ENCODE assay signal across 8 cellular contexts in the genomic region with DNA sequence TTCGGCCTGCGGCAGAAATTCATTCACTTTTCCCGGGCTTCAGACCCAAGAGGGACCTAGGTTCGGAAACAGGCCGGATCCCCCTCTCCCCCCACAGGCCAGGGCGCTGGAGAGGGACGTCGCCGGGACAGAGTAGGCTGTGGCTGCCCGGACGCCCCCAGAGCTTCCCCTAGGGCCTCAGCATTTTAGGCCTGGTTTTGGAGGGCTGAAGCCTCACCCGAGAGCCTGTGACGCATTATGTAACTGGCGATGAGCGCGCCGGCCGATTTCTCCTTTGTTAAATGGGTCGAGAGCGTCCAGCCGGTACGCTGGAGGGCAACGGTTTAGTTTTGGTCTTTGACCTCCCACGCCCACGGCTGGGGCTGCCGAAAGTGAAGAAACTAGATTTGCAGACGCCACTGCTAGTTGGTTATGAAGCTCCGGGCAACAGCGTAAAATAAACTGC. TPM values are rescaled to one million over a fixed set of nuclear protein-coding genes. Genes with fewer than 3 reads are reported as not detected.
DNase-seq lines count a peak whose midpoint lies in the region; ATAC-seq and TF ChIP-seq lines count a peak whose summit lies in the region.

No MANE protein-coding gene starts in this region.

- H3K4me1 ChIP-seq in CD8-positive, alpha-beta memory T cell (ENCODE audit: insufficient read depth, low read length) = peaks cover 12% of the 10 kb centered on the region
- H3K4me1 ChIP-seq in lung (ENCODE audit: control insufficient read depth in 2 of 2, insufficient read depth in 2 of 2, low read length in 2 of 2) = peaks cover 0 to 2% of the 10 kb centered on the region in 2 donors

- H3K36me3 ChIP-seq in CD8-positive, alpha-beta memory T cell (ENCODE audit: insufficient read depth, low read length) = peaks cover 3% of the 10 kb centered on the region
- peaks cover 10 to 12% of the 10 kb centered on the region in 2 donors for H3K36me3 ChIP-seq in lung (ENCODE audit: control insufficient read depth in 2 of 2, insufficient read depth in 2 of 2, low read length in 2 of 2)

- H3K9me3 Mint-ChIP-seq in CD8-positive, alpha-beta memory T cell = no peaks in the 10 kb centered on the region

- H3K4me1 Mint-ChIP-seq in CD8-positive, alpha-beta memory T cell = peaks cover 25 to 47% (median 46%) of the 10 kb centered on the region in 3 donors

- TF ChIP-seq CTCF in lung (IDR thresholded peaks at IDR 0.05; ENCODE audit: control extremely low read depth, extremely low read depth) = no peak

- no peaks in the 10 kb centered on the region for H3K27me3 Mint-ChIP-seq in CD8-positive, alpha-beta memory T cell

- H3K27ac Mint-ChIP-seq in CD8-positive, alpha-beta memory T cell = peak overlapping the region; percentile 75 to 94 (median 92)

- H3K27me3 ChIP-seq in CD8-positive, alpha-beta memory T cell (ENCODE audit: insufficient read depth, low read length, poor library complexity, severe bottlenecking) = no peaks in the 10 kb centered on the region
- H3K27me3 ChIP-seq in lung (ENCODE audit: control insufficient read depth, insufficient read depth) = no peaks in the 10 kb centered on the region

- WGBS in lung, 2 donors = 0 to 1% methylated on average over 29 of the region's 29 CpGs

- H3K9me3 ChIP-seq in CD8-positive, alpha-beta memory T cell (ENCODE audit: low read length) = no peaks in the 10 kb centered on the region
- no peaks in the 10 kb centered on the region for H3K9me3 ChIP-seq in lung (ENCODE audit: control insufficient read depth in 2 of 2, insufficient read depth in 1 of 2, low read length in 1 of 2)

- H3K4me3 Mint-ChIP-seq in CD8-positive, alpha-beta memory T cell = peak overlapping the region; percentile 87 to 98 (median 96)

- H3K27ac ChIP-seq in CD8-positive, alpha-beta memory T cell (ENCODE audit: low read depth, low read length) = peak overlapping the region; percentile 79
- H3K27ac ChIP-seq in lung (ENCODE audit: low read depth in 1 of 2, low read length in 1 of 2) = peak overlapping the region; percentile 94 to 96

- DNase-seq in CD8-positive, alpha-beta memory T cell = peak in 3 of 5 donors; percentile 3 to 52 (median 16)
- DNase-seq in Jurkat, Clone E6-1 (ENCODE audit: low read depth, low spot score) = no peak
- peak; percentile 10 to 23 for DNase-seq in activated CD4-positive, alpha-beta T cell treated with anti-CD3 and anti-CD28 coated beads, Interleukin-2, amount 50 U/mL, for 24 hours (ENCODE audit: low read depth in 1 of 2, low spot score in 1 of 2)
- DNase-seq in dermis blood vessel endothelial cell = peak; percentile 53
- peak; percentile 50 for DNase-seq in lung (ENCODE audit: low spot score)
- peak; percentile 12 for DNase-seq in stimulated activated CD8-positive, alpha-beta memory T cell treated with anti-CD3 and anti-CD28 coated beads, Interleukin-15, amount 100 ng/mL, for 24 hours (ENCODE audit: low read depth)
- DNase-seq in OCI-M2 (lab: John Stamatoyannopoulos, UW; ENCODE audit: unreplicated experiment) = no peak

- peak; percentile 21 for ATAC-seq in GM21423 (IDR thresholded peaks at IDR 0.05; ENCODE audit: unreplicated experiment)
- peak; percentile 54 for ATAC-seq in lung (ENCODE audit: insufficient read depth, low FRiP score)

- peaks cover 0 to 46% (median 10%) of the 10 kb centered on the region in 3 donors for H3K36me3 Mint-ChIP-seq in CD8-positive, alpha-beta memory T cell

- POLR2A ChIA-PET in CD8-positive, alpha-beta memory T cell (lab: Charles Lee) = interaction anchor here (0.6 to 1.8 kb wide), 8 partner anchors 15 to 236 kb away, joined by 3 to 11 read pairs (median 4); a partner anchor contains a TSS

- peak overlapping the region; percentile 77 for H3K4me3 ChIP-seq in CD8-positive, alpha-beta memory T cell (ENCODE audit: low read length)
- H3K4me3 ChIP-seq in Jurkat, Clone E6-1 (ENCODE audit: low read length) = peak overlapping the region; percentile 77
- peak overlapping the region; percentile 92 for H3K4me3 ChIP-seq in lung

- CTCF ChIA-PET in CD8-positive, alpha-beta memory T cell (lab: Charles Lee) = interaction anchor here (0.9 to 3.3 kb wide), 9 partner anchors 16 to 242 kb away, joined by 3 to 25 read pairs (median 4); a partner anchor contains a TSS

RNA-seq across cellular contexts. Expression of a gene that starts 0.7 kb away (rescaled TPM):
- total RNA-seq in CD8-positive, alpha-beta memory T cell = 100 to 1,000 TPM; 140 to 142 TPM
- 317 TPM for polyA plus RNA-seq in CD8-positive, alpha-beta memory T cell
- 194 TPM for polyA plus RNA-seq in Jurkat, Clone E6-1 (2012; ENCODE audit: insufficient read depth, insufficient read length)
- total RNA-seq in dermis blood vessel endothelial cell = 164 and 193 TPM in 2 replicates
- total RNA-seq in lung = 100 to 1,000 TPM; 141 to 193 TPM
- 100 to 1,000 TPM; 123 to 317 TPM for polyA plus RNA-seq in lung

RNA-seq across cellular contexts. Expression of a gene that starts 32.8 kb away (rescaled TPM):
- total RNA-seq in CD8-positive, alpha-beta memory T cell = 1 to 10 TPM; 7.9 to 9.0 TPM
- polyA plus RNA-seq in CD8-positive, alpha-beta memory T cell = 1.7 TPM
- 12.0 TPM for polyA plus RNA-seq in Jurkat, Clone E6-1 (2012; ENCODE audit: insufficient read depth, insufficient read length)
- total RNA-seq in dermis blood vessel endothelial cell (63.5 and 66.5 TPM in 2 replicates), lung (10 to 100 TPM; 36.9 to 51.4 TPM)
- 10 to 100 TPM; 11.0 to 27.4 TPM for polyA plus RNA-seq in lung

Comparison
In these comparisons a context has a peak if more than half of its experiments do, and no peak if none do; other contexts are left out.
1. DNase-seq: peak in CD8-positive, alpha-beta memory T cell (3 of 5), activated CD4-positive, alpha-beta T cell treated with anti-CD3 and anti-CD28 coated beads, Interleukin-2, amount 50 U/mL, for 24 hours (2 of 2), dermis blood vessel endothelial cell (single experiment), lung (single experiment) and stimulated activated CD8-positive, alpha-beta memory T cell treated with anti-CD3 and anti-CD28 coated beads, Interleukin-15, amount 100 ng/mL, for 24 hours (single experiment); none in Jurkat, Clone E6-1 (single experiment) and OCI-M2 (single experiment).
2. Peak in every context shown above with its lines, with median percentiles within 50 percentile points of each other: H3K4me3 ChIP-seq.